9 cellular contexts compared by ENCODE assay signal in the genomic region with DNA sequence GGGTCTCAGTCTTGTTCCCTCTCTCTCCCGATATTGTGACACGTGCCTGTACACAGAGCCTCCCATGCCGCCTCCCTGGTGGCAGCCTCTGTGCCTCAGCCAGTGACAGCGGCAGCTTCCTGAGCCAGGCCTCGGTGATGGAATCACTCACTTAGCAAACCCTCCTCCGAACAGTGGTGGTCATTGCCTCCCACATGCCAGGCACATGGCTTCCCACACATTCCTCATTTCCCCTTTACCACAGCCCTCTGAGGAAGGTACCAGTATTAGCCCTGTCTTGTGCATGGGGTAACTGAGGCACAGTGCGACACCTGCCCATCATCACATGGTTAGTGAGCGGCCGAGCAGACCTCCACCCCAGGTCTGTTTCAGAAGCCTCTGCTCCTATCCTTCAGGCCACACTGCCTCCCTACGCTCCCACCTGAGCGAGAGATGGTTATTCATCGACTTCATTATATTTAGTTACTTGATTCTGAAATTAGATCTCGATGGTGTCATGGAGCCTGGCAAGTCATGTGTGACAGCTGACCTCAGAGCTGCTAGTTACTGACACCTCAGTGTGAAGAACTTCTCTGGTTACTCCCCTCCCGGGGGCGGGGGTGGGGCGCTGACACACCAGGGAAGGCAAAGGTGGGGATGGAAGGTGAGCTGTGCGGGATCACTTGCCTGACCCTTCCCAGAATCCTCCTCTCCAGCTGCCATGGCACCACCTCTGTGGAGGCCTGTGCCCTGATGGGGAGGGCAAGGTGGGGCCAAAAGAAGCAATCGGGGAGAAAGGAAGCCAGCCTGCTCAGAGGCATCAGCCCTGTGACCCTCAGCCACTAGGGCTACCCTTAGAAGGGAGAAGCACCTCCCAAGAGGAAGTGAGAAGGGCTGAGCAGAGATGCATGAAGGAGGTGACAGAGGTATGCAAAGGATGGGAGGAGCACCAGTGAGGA. TPM values are rescaled to one million over a fixed set of nuclear protein-coding genes. Genes with fewer than 3 reads are reported as not detected.
DNase-seq lines count a peak whose midpoint lies in the region; ATAC-seq, FAIRE-seq and TF ChIP-seq lines count a peak whose summit lies in the region.
"Had no signal": no experiment of that assay in that cellular context is flagged by ENCODE, and none has a peak within 500 bp of the region (broad histone marks: within the 10 kb centered on the region; RNA-seq: fewer than 3 reads in every experiment).

No MANE protein-coding gene starts in this region.

- no peak overlapping the region for H3K4me3 ChIP-seq in esophagus squamous epithelium

- no peaks in the 10 kb centered on the region for H3K36me3 ChIP-seq in esophagus squamous epithelium

- no peak for TF ChIP-seq CTCF in esophagus squamous epithelium (IDR thresholded peaks at IDR 0.05)

- DNase-seq in GM18507 (ENCODE audit: extremely low spot score, insufficient read length, low read depth) (peak; percentile 75), HK-2 (ENCODE audit: unreplicated experiment) (peak; percentile 82), frontal cortex (ENCODE audit: low spot score in 2 of 2) (no peak), esophagus squamous epithelium (lab: John Stamatoyannopoulos, UW) (no peak), sciatic nerve (ENCODE audit: low spot score) (no peak)
- no peak for DNase-seq in activated naive CD4-positive, alpha-beta T cell (lab: John Stamatoyannopoulos, UW)
- DNase-seq: cerebellar nuclear complex had no signal

- no peaks in the 10 kb centered on the region for H3K9me3 ChIP-seq in esophagus squamous epithelium

- peak; percentile 93 for FAIRE-seq in GM18507 (lab: Jason Lieb, UNC)
- no peak for FAIRE-seq in frontal cortex (lab: Jason Lieb, UNC)

- H3K4me1 ChIP-seq in esophagus squamous epithelium = peaks cover 6 to 18% (median 13%) of the 10 kb centered on the region in 3 donors

- ATAC-seq in GM21515 (IDR thresholded peaks at IDR 0.05; ENCODE audit: unreplicated experiment) (peak; percentile 61), sciatic nerve (no peak)

- no peak for TF ChIP-seq POLR2A in esophagus squamous epithelium (IDR thresholded peaks at IDR 0.05)

- H3K27me3 ChIP-seq in layer of hippocampus (ENCODE audit: control insufficient read depth, insufficient read depth, low read length) (no peaks in the 10 kb centered on the region), esophagus squamous epithelium (peaks cover 0 to 5% (median 0%) of the 10 kb centered on the region in 4 donors)

- intact Hi-C loops in esophagus squamous epithelium (cut with DNase I) = no loop called here
- intact Hi-C loops in sciatic nerve (cut with DNase I) = no loop called here

- H3K27ac ChIP-seq in layer of hippocampus (ENCODE audit: low read depth, low read length) (peak overlapping the region; percentile 90), esophagus squamous epithelium (peak overlapping the region in 2 of 4 donors; percentile 57 to 68)

- WGBS in esophagus squamous epithelium, 2 donors = 85 to 90% methylated on average over 10 to 12 of the region's 18 CpGs

RNA-seq across cellular contexts. Expression of a gene that starts 17.9 kb away (rescaled TPM):
- total RNA-seq in frontal cortex = 42.8 TPM
- total RNA-seq in esophagus squamous epithelium = 10 to 100 TPM; 10.1 to 26.5 (median 11.3) TPM
- total RNA-seq in sciatic nerve = 13.8 TPM

Comparison
In these comparisons a context has a peak if more than half of its experiments do, and no peak if none do; other contexts are left out.
1. DNase-seq: peak in GM18507 (single experiment) and HK-2 (single experiment); none in frontal cortex (0 of 2), esophagus squamous epithelium (single experiment), sciatic nerve (single experiment) and activated naive CD4-positive, alpha-beta T cell (0 of 4).